1 cellular context compared by ENCODE assay signal in the genomic region with DNA sequence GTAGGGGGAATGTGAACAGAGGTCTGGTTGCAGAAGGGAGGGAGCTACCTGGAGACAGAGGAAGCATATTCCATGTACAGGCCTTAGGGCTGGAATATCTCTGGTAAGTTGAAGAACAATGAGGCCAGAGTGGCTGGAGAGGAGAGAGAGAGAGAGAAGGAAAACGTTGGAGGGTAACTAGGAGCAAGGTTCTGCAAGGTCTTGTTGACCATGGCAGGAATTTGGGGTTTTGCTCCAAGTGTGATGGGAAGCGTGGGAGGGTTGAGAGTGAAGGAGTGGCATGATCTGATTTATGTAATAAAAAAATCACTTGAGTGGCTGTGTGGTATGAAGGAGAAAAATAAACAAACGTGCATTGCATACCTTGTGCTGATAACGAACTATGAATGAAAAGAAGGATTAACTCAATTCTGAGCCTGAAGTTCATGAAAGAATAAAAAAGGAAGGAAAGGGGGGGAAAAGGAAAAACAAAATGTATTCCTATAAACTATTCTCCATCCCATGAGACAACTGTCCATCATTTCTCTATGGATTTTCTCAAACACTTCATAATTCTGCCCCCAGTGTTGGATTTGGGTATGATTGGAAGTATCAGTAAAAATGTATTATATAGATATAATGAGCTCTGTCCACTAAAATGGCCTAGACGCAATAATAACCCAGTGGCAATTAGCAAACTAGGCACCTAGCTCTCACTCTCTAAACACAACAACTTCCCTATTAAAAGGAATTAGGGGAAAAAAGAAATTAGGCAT.
TF ChIP-seq lines count a peak whose summit lies in the region.

No MANE protein-coding gene starts in this region.

TF ChIP-seq in IMR-90, 13 proteins besides CTCF, POLR2A, EP300 and RAD21:
- TF ChIP-seq BHLHE40 (IDR thresholded peaks at IDR 0.05; ENCODE audit: low read depth, low read length) (no peak), MAZ (IDR thresholded peaks at IDR 0.05; ENCODE audit: borderline replicate concordance, low read depth, low read length) (no peak), FOS (IDR thresholded peaks at IDR 0.05; ENCODE audit: low read depth, low read length) (no peak), SMC3 (IDR thresholded peaks at IDR 0.05; ENCODE audit: low read depth, low read length) (no peak), CHD1 (IDR thresholded peaks at IDR 0.05; ENCODE audit: low read depth, low read length) (no peak), CEBPB (IDR thresholded peaks at IDR 0.05; ENCODE audit: low read depth, low read length) (no peak), RCOR1 (IDR thresholded peaks at IDR 0.05; ENCODE audit: insufficient replicate concordance, low read length) (no peak), MAFK (IDR thresholded peaks at IDR 0.05; ENCODE audit: low read depth, low read length) (no peak), MXI1 (IDR thresholded peaks at IDR 0.05; ENCODE audit: borderline replicate concordance, low read depth, low read length) (no peak), NFE2L2 (IDR thresholded peaks at IDR 0.05; ENCODE audit: low read depth, low read length) (no peak), RFX5 (IDR thresholded peaks at IDR 0.05; ENCODE audit: low read depth, low read length) (no peak)
- TF ChIP-seq, protein P1, sequence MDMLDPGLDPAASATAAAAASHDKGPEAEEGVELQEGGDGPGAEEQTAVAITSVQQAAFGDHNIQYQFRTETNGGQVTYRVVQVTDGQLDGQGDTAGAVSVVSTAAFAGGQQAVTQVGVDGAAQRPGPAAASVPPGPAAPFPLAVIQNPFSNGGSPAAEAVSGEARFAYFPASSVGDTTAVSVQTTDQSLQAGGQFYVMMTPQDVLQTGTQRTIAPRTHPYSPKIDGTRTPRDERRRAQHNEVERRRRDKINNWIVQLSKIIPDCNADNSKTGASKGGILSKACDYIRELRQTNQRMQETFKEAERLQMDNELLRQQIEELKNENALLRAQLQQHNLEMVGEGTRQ (IDR thresholded peaks at IDR 0.05; ENCODE audit: low read depth, low read length): no peak
- TF ChIP-seq, protein P2, sequence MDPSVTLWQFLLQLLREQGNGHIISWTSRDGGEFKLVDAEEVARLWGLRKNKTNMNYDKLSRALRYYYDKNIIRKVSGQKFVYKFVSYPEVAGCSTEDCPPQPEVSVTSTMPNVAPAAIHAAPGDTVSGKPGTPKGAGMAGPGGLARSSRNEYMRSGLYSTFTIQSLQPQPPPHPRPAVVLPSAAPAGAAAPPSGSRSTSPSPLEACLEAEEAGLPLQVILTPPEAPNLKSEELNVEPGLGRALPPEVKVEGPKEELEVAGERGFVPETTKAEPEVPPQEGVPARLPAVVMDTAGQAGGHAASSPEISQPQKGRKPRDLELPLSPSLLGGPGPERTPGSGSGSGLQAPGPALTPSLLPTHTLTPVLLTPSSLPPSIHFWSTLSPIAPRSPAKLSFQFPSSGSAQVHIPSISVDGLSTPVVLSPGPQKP (IDR thresholded peaks at IDR 0.05; ENCODE audit: borderline replicate concordance, low read depth, low read length): no peak
